In the genomic region with DNA sequence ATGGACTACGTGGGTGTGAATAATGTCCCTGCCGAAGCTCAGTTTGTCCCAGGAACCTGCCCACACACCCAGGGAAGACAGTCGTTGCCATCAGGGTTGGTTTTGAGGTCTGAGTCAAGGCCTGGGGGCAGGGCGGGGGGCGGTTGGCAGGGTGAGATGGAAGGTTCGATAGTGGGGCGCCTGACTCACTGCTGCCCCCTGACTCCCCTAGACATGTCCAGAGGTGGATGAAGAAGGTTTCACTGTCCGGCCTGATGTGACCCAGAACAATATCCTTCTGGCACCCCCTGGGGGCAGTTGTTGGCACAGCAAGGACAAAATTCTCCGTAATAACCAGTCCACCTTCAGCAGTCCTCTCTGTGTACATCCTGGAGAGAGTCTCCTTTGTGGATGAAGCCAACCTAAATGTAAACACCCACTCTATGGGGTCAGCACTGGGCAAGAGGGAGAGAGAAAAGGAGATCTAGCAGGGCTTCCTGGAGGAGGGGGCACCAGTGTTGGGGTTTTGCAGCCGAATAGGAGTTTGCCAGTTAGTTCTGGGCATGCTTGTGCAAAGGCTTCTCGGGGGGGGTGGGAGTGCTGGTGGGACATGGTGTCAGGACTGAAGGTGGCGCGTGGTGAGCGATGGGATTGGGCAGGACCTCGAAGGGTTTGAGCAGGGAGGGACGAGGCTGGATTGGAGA, we compare ENCODE assay signal across 8 cellular contexts. TPM values are rescaled to one million over a fixed set of nuclear protein-coding genes. Genes with fewer than 3 reads are reported as not detected.
DNase-seq lines count a peak whose midpoint lies in the region; ATAC-seq and TF ChIP-seq lines count a peak whose summit lies in the region.

No MANE protein-coding gene starts in this region.

- peaks cover 2% of the 10 kb centered on the region; the same call in 1 of the 2 replicates for H3K79me2 ChIP-seq in PC-9 (ENCODE audit: low read depth)

- H3K27me3 ChIP-seq in heart left ventricle (peaks cover 0 to 56% (median 21%) of the 10 kb centered on the region in 9 donors), right atrium auricular region (peaks cover 0 to 7% of the 10 kb centered on the region in 2 donors), PC-9 (ENCODE audit: insufficient read depth, low read depth) (no peaks in the 10 kb centered on the region)

- H3K4me3 ChIP-seq in heart left ventricle (no peak overlapping the region), right atrium auricular region (no peak overlapping the region), PC-9 (no peak overlapping the region)

- no peaks in the 10 kb centered on the region for H3K9me3 Mint-ChIP-seq in memory B cell

- H3K4me3 Mint-ChIP-seq in memory B cell: peak overlapping the region; percentile 77

- H3K4me2 ChIP-seq in PC-9: no peak overlapping the region; the same call in 1 of the 2 replicates

- H2AFZ ChIP-seq in PC-9: no peak overlapping the region

- TF ChIP-seq CTCF in heart left ventricle (IDR thresholded peaks at IDR 0.05) (peak in 7 of 12 donors; percentile 17 to 49 (median 43)), right atrium auricular region (IDR thresholded peaks at IDR 0.05) (peak in 1 of 2 donors; percentile 42), PC-9 (conservative IDR thresholded peaks at IDR 0.05) (peak; percentile 93)

- TF ChIP-seq POLR2A in heart left ventricle (IDR thresholded peaks at IDR 0.05): no peak

- H3K27ac ChIP-seq in heart left ventricle: no peak overlapping the region
- H3K27ac ChIP-seq in right atrium auricular region: no peak overlapping the region
- no peak overlapping the region for H3K27ac ChIP-seq in PC-9
- H3K27ac ChIP-seq in angular gyrus (ENCODE audit: low read depth, low read length): peak overlapping the region; percentile 31

- no peaks in the 10 kb centered on the region for H3K36me3 ChIP-seq in heart left ventricle
- no peaks in the 10 kb centered on the region for H3K36me3 ChIP-seq in right atrium auricular region
- no peaks in the 10 kb centered on the region for H3K36me3 ChIP-seq in PC-9 (ENCODE audit: low read depth)

- H3K36me3 Mint-ChIP-seq in memory B cell: peaks cover 29% of the 10 kb centered on the region

- ATAC-seq in heart left ventricle (no peak), memory B cell (ENCODE audit: low read depth) (no peak), HG03175 (IDR thresholded peaks at IDR 0.05; ENCODE audit: unreplicated experiment) (no peak), HG03039 (IDR thresholded peaks at IDR 0.05; ENCODE audit: unreplicated experiment) (no peak), HG03280 (IDR thresholded peaks at IDR 0.05; ENCODE audit: unreplicated experiment) (no peak)

- H3K4me1 ChIP-seq in heart left ventricle (peaks cover 0 to 9% (median 0%) of the 10 kb centered on the region in 12 donors), right atrium auricular region (peaks cover 0 to 11% of the 10 kb centered on the region in 2 donors), PC-9 (replicated peaks; ENCODE audit: insufficient read depth) (peaks cover 18% of the 10 kb centered on the region)

- CTCF ChIA-PET in PC-9 (lab: Charles Lee): interaction anchor here (0.5 to 1.7 kb wide), 5 partner anchors 9 to 305 kb away, joined by 3 to 5 read pairs (median 5); no protein-coding TSS in a partner anchor

- H3K9me3 ChIP-seq in heart left ventricle (no peaks in the 10 kb centered on the region), right atrium auricular region (no peaks in the 10 kb centered on the region), PC-9 (ENCODE audit: insufficient read depth, low read depth) (no peaks in the 10 kb centered on the region)

- no peaks in the 10 kb centered on the region for H3K27me3 Mint-ChIP-seq in memory B cell

- H3K4me1 Mint-ChIP-seq in memory B cell: peaks cover 40% of the 10 kb centered on the region

- peak overlapping the region; percentile 98 for H3K27ac Mint-ChIP-seq in memory B cell

- BruUV-seq in PC-9 (replicated peaks; lab: Mats Ljungman, UMichigan): no TSS peak

- no peaks in the 10 kb centered on the region for H4K20me1 ChIP-seq in PC-9 (ENCODE audit: insufficient read depth)

- intact Hi-C loops in heart left ventricle (cut with DNase I) (loop anchor here in 4 of 10 donors (10.0 kb wide), 3 partner anchors 161 to 321 kb away; no protein-coding TSS in a partner anchor), PC-9 (cut with micrococcal nuclease; ENCODE audit: unreplicated experiment) (loop anchor here (5.0 kb wide), 1 partner anchor 308 kb away; no protein-coding TSS in a partner anchor)

- H3K9me2 ChIP-seq in PC-9 (ENCODE audit: insufficient read depth): no peaks in the 10 kb centered on the region

- H3F3A ChIP-seq in PC-9 (ENCODE audit: insufficient read depth, low read depth): peaks cover 18% of the 10 kb centered on the region

- DNase-seq in heart left ventricle (no peak), right atrium auricular region (ENCODE audit: low spot score) (no peak), PC-9 (peak; percentile 57 to 70), memory B cell (ENCODE audit: low spot score in 2 of 2) (no peak)

- POLR2A ChIA-PET in PC-9 (lab: Charles Lee; ENCODE audit: unreplicated experiment): no interaction called here

- WGBS in heart left ventricle, 4 donors: 56 to 66% (median 63%) methylated on average over 15 to 16 of the region's 16 CpGs

RNA-seq across cellular contexts. Expression of a gene that starts 19.6 kb away (rescaled TPM):
- not detected for total RNA-seq in heart left ventricle
- polyA plus RNA-seq in heart left ventricle: not detected
- total RNA-seq in right atrium auricular region: not detected
- total RNA-seq in PC-9 (2021): 47.7 and 65.9 TPM in 2 replicates

RNA-seq across cellular contexts. Expression of a gene that starts 24.1 kb away (rescaled TPM):
- total RNA-seq in heart left ventricle (1 to 10 TPM in 4 of 9 donors, under 1 TPM in 5; 0.29 to 3.3 (median 0.77) TPM), right atrium auricular region (1 to 10 TPM in 1 of 2 donors, under 1 TPM in 1; 0.19 to 1.3 TPM), PC-9 (2021) (34.8 and 36.5 TPM in 2 replicates)
- polyA plus RNA-seq in heart left ventricle: under 1 TPM; 0.34 to 0.49 TPM

RNA-seq across cellular contexts. Expression of a gene that starts 45.9 kb away (rescaled TPM):
- total RNA-seq in heart left ventricle (under 1 TPM in 1 of 9 donors, not detected in 8; 0.56 TPM), right atrium auricular region (not detected), PC-9 (2021) (3.2 and 4.0 TPM in 2 replicates)
- polyA plus RNA-seq in heart left ventricle: not detected

RNA-seq across cellular contexts. Expression of a gene that starts 56.1 kb away (rescaled TPM):
- 10 to 100 TPM; 19.5 to 47.9 (median 24.1) TPM for total RNA-seq in heart left ventricle
- 10 to 100 TPM; 17.1 to 20.0 TPM for polyA plus RNA-seq in heart left ventricle
- 10 to 100 TPM; 26.8 to 31.2 TPM for total RNA-seq in right atrium auricular region
- total RNA-seq in PC-9 (2021): 74.6 and 86.9 TPM in 2 replicates

Comparison
In these comparisons a context has a peak if more than half of its experiments do, and no peak if none do; other contexts are left out.
1. DNase-seq: peak in PC-9 (2 of 2); none in heart left ventricle (0 of 5), right atrium auricular region (single experiment) and memory B cell (0 of 2).
2. RNA of a gene that starts 19.6 kb away (total RNA-seq): 47.7 to 65.9 TPM in PC-9; not detected in heart left ventricle and not detected in right atrium auricular region; every median in the first group is over 10 times any median in the second.